ENCODE assay signal across 21 cellular contexts in genomic region chr12:49635656-49636055, GRCh38. TPM values are rescaled to one million over a fixed set of nuclear protein-coding genes. Genes with fewer than 3 reads are reported as not detected.
"Had no signal": no experiment of that assay in that cellular context is flagged by ENCODE, and none has a peak within 500 bp of the region (broad histone marks: within the 10 kb centered on the region; RNA-seq: fewer than 3 reads in every experiment).

No MANE protein-coding gene starts in this region.

- H3K27ac ChIP-seq: breast epithelium, KMS-11 had no signal

- H3K27me3 ChIP-seq: breast epithelium had no signal

- H3K9me3 Mint-ChIP-seq: activated CD4-positive, alpha-beta memory T cell treated with anti-CD3 and anti-CD28 coated beads for 36 hours; activated CD4-positive, alpha-beta T cell treated with anti-CD3 and anti-CD28 coated beads, Interleukin-2, amount 10 ng/mL, durations not matched to agents 7 days and 5 days; activated naive CD4-positive, alpha-beta T cell treated with anti-CD3 and anti-CD28 coated beads, Interleukin-2, amount 50 U/mL, for 24 hours; activated T-cell treated with anti-CD3 and anti-CD28 coated beads, Interleukin-2, amount 50 U/mL, for 4 hours; T-helper 1 cell treated with Interleukin-12 subunit alpha and Interleukin-12 subunit beta and Interleukin-4 antibody, amounts not matched to agents 30 μg/mL and 1 μg/mL, for 36 hours had no signal

- H3K4me3 ChIP-seq: breast epithelium had no signal

- H3K4me1 ChIP-seq: breast epithelium had no signal

- H3K36me3 Mint-ChIP-seq: activated naive CD4-positive, alpha-beta T cell treated with anti-CD3 and anti-CD28 coated beads, Interleukin-2, amount 50 U/mL, for 24 hours had no signal

- H3K4me2 ChIP-seq: KMS-11 had no signal

- DNase-seq: activated CD4-positive, alpha-beta memory T cell treated with anti-CD3 and anti-CD28 coated beads for 36 hours; activated CD4-positive, alpha-beta T cell treated with anti-CD3 and anti-CD28 coated beads, Interleukin-2, amount 10 ng/mL, durations not matched to agents 7 days and 5 days; activated CD4-positive, CD25-positive, alpha-beta regulatory T cell; activated CD8-positive, alpha-beta memory T cell treated with anti-CD3 and anti-CD28 coated beads for 24 hours; activated gamma-delta T cell treated with Interleukin-2 at 50 U/mL for 16 hours; activated T-cell treated with anti-CD3 and anti-CD28 coated beads, Interleukin-2, amount 50 U/mL, for 4 hours; aorta; central memory CD4-positive, alpha-beta T cell; NCI-H1092; NCI-H1417; NCI-H2029; NCI-H2107; NCI-H345; NCI-H510A treated with DMSO at 0.1 percent for 48 hours; PC-3; SHP77 treated with DMSO at 0.1 percent for 48 hours; T-helper 9 cell had no signal

- H3K9me3 ChIP-seq: breast epithelium had no signal

- H3K9ac ChIP-seq: KMS-11 had no signal

- H3K27ac Mint-ChIP-seq: activated CD4-positive, alpha-beta memory T cell treated with anti-CD3 and anti-CD28 coated beads for 36 hours; activated CD4-positive, alpha-beta T cell treated with anti-CD3 and anti-CD28 coated beads, Interleukin-2, amount 10 ng/mL, durations not matched to agents 7 days and 5 days; activated naive CD4-positive, alpha-beta T cell treated with anti-CD3 and anti-CD28 coated beads, Interleukin-2, amount 50 U/mL, for 24 hours; T-helper 1 cell treated with Interleukin-12 subunit alpha and Interleukin-12 subunit beta and Interleukin-4 antibody, amounts not matched to agents 30 μg/mL and 1 μg/mL, for 36 hours had no signal

- H3K4me3 Mint-ChIP-seq: activated CD4-positive, alpha-beta memory T cell treated with anti-CD3 and anti-CD28 coated beads for 36 hours; activated CD4-positive, alpha-beta T cell treated with anti-CD3 and anti-CD28 coated beads, Interleukin-2, amount 10 ng/mL, durations not matched to agents 7 days and 5 days; activated naive CD4-positive, alpha-beta T cell treated with anti-CD3 and anti-CD28 coated beads, Interleukin-2, amount 50 U/mL, for 24 hours; activated T-cell treated with anti-CD3 and anti-CD28 coated beads, Interleukin-2, amount 50 U/mL, for 4 hours; T-helper 1 cell treated with Interleukin-12 subunit alpha and Interleukin-12 subunit beta and Interleukin-4 antibody, amounts not matched to agents 30 μg/mL and 1 μg/mL, for 36 hours had no signal

- ATAC-seq: activated T-cell treated with anti-CD3 and anti-CD28 coated beads, Interleukin-2, amount 50 U/mL, for 4 hours; PC-3 had no signal

- H3K27me3 Mint-ChIP-seq: activated CD4-positive, alpha-beta memory T cell treated with anti-CD3 and anti-CD28 coated beads for 36 hours; activated CD4-positive, alpha-beta T cell treated with anti-CD3 and anti-CD28 coated beads, Interleukin-2, amount 10 ng/mL, durations not matched to agents 7 days and 5 days; activated naive CD4-positive, alpha-beta T cell treated with anti-CD3 and anti-CD28 coated beads, Interleukin-2, amount 50 U/mL, for 24 hours had no signal

- H3K36me3 ChIP-seq: breast epithelium had no signal

RNA-seq across cellular contexts. Expression of gene FAM186B, which starts 30.2 kb away (rescaled TPM):
- total RNA-seq: activated CD4-positive, alpha-beta memory T cell treated with anti-CD3 and anti-CD28 coated beads for 36 hours had no signal
